ENCODE assay signal across 18 cellular contexts in genomic region chr17:27782791-27783206, GRCh38. TPM values are rescaled to one million over a fixed set of nuclear protein-coding genes. Genes with fewer than 3 reads are reported as not detected.
DNase-seq lines count a peak whose midpoint lies in the region; ATAC-seq and TF ChIP-seq lines count a peak whose summit lies in the region.
"Had no signal": no experiment of that assay in that cellular context is flagged by ENCODE, and none has a peak within 500 bp of the region (broad histone marks: within the 10 kb centered on the region; RNA-seq: fewer than 3 reads in every experiment).

No MANE protein-coding gene starts in this region.

- no peak for TF ChIP-seq CTCF in heart right ventricle (IDR thresholded peaks at IDR 0.05)
- TF ChIP-seq CTCF in upper lobe of right lung (IDR thresholded peaks at IDR 0.05), result no peak

- H3K9me3 ChIP-seq in heart right ventricle, result no peaks in the 10 kb centered on the region
- no peaks in the 10 kb centered on the region for H3K9me3 ChIP-seq in upper lobe of right lung

- H3K36me3 ChIP-seq in heart right ventricle (no peaks in the 10 kb centered on the region), upper lobe of right lung (no peaks in the 10 kb centered on the region)

- DNase-seq in heart right ventricle, result peak; percentile 28 to 36
- DNase-seq in cardiac septum (ENCODE audit: low spot score), result no peak
- DNase-seq in NCI-H69 (lab: John Stamatoyannopoulos, UW), result peak; percentile 96
- peak; percentile 68 for DNase-seq in cerebellar cortex (ENCODE audit: low spot score)
- DNase-seq in upper lobe of right lung, result no peak
- DNase-seq in dedifferentiated amniotic fluid mesenchymal stem cell (ENCODE audit: extremely low spot score), result no peak
- DNase-seq: activated CD4-positive, alpha-beta memory T cell treated with anti-CD3 and anti-CD28 coated beads, Interleukin-2, amount 10 ng/mL, durations not matched to agents 7 days and 5 days; central memory CD4-positive, alpha-beta T cell; endodermal cell; HCEC 1CT; natural killer cell; NCI-H1092; stimulated activated CD4-positive, alpha-beta T cell treated with anti-CD3 and anti-CD28 coated beads, Interleukin-15, amount 100 ng/mL, for 24 hours had no signal

- 59 to 61% methylated on average over 7 of the region's 7 CpGs for WGBS in heart right ventricle, 2 donors

- H3K4me1 ChIP-seq in heart right ventricle, result peaks cover 0 to 17% (median 0%) of the 10 kb centered on the region in 9 donors
- H3K4me1 ChIP-seq in upper lobe of right lung, result no peaks in the 10 kb centered on the region

- intact Hi-C loops in heart right ventricle (cut with DNase I) (no loop called here), cardiac septum (cut with DNase I) (no loop called here), upper lobe of right lung (cut with DNase I) (no loop called here)

- ATAC-seq in heart right ventricle, result peak in 6 of 8 donors; percentile 46 to 67 (median 60)
- peak; percentile 66 for ATAC-seq in upper lobe of right lung
- ATAC-seq in GM18517 (IDR thresholded peaks at IDR 0.05; ENCODE audit: unreplicated experiment), result no peak
- ATAC-seq in esophagus mucosa, result no peak
- ATAC-seq: natural killer cell had no signal

- H3K27ac ChIP-seq in heart right ventricle (peak overlapping the region in 4 of 10 donors; percentile 9 to 60 (median 49)), upper lobe of right lung (no peak overlapping the region)

- H3K4me3 ChIP-seq in heart right ventricle (no peak overlapping the region), upper lobe of right lung (no peak overlapping the region)

- H3K27me3 ChIP-seq in heart right ventricle (no peaks in the 10 kb centered on the region), upper lobe of right lung (no peaks in the 10 kb centered on the region)

RNA-seq across cellular contexts. Expression of gene NOS2, which starts 17.5 kb away (rescaled TPM):
- 1 to 10 TPM in 1 of 10 donors, under 1 TPM in 8, not detected in 1; 0.10 to 1.6 (median 0.24) TPM for total RNA-seq in heart right ventricle
- polyA plus RNA-seq in heart right ventricle, result under 1 TPM in 1 of 2 donors, not detected in 1; 0.06 TPM
- total RNA-seq in cardiac septum, result 0.16 TPM
- total RNA-seq in upper lobe of right lung, result 0.55 TPM
- not detected for total RNA-seq in esophagus mucosa
- total RNA-seq: activated CD4-positive, alpha-beta memory T cell treated with anti-CD3 and anti-CD28 coated beads, Interleukin-2, amount 10 ng/mL, durations not matched to agents 7 days and 5 days; activated T-helper 1 cell treated with anti-CD3 and anti-CD28 coated beads, Interleukin-12 subunit alpha, Interleukin-12 subunit beta, Interleukin-2, Interleukin-4 antibody, amounts not matched to agents 30 ng/mL and 10 ng/mL and 1 ng/mL, durations not matched to agents 14 hours and 24 hours and 36 hours; fibroblast of villous mesenchyme; NCI-H460 had no signal

Comparison
In these comparisons a context has a peak if more than half of its experiments do, and no peak if none do; other contexts are left out.
1. DNase-seq: peak in heart right ventricle (2 of 2), NCI-H69 (single experiment) and cerebellar cortex (single experiment); none in cardiac septum (single experiment), upper lobe of right lung (single experiment) and dedifferentiated amniotic fluid mesenchymal stem cell (single experiment).
2. ATAC-seq: peak in heart right ventricle (6 of 8) and upper lobe of right lung (single experiment); none in GM18517 (single experiment) and esophagus mucosa (single experiment).